Comparison of ENCODE assay signal across 10 cellular contexts in the genomic region with DNA sequence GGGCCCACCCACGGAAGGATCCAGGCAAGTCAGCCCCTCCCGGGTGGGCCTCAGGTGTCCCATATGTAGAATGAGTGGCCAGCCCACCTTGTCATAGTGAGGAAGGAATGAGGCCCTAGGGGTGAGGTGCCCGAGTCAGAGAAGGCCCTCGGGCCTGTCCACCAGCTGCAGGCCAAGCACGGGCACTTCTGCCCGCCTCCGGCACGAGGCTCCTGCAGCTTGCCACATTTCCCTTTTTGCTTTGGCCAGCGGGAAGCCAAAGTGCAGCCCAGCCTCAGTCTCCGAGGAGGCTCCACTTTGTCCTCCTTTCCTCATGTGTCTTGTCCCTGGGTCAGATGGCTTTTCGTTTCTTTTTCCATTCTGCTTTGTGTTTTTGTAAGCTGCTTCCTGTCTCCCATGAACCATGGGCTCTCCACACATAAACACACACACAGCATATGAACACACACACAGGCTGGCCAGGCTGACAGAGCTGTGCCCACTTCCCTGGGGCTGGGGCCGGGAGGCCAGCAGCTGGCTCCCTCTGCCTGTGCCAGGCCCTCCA.
DNase-seq lines count a peak whose midpoint lies in the region; ATAC-seq and TF ChIP-seq lines count a peak whose summit lies in the region.
"Had no signal": no experiment of that assay in that cellular context is flagged by ENCODE, and none has a peak within 500 bp of the region (broad histone marks: within the 10 kb centered on the region; RNA-seq: fewer than 3 reads in every experiment).

No MANE protein-coding gene starts in this region.

- H3K4me3 Mint-ChIP-seq in neural progenitor cell, result no peak overlapping the region
- no peak overlapping the region for H3K4me3 Mint-ChIP-seq in activated CD4-positive, alpha-beta memory T cell treated with anti-CD3 and anti-CD28 coated beads, Interleukin-2, amount 10 ng/mL, durations not matched to agents 7 days and 5 days
- H3K4me3 Mint-ChIP-seq: activated naive CD8-positive, alpha-beta T cell treated with anti-CD3 and anti-CD28 coated beads, Interleukin-2, amount 10 ng/mL, durations not matched to agents 7 days and 5 days; IgD-negative memory B cell had no signal

- peaks cover 10% of the 10 kb centered on the region for H3K36me3 Mint-ChIP-seq in neural progenitor cell
- H3K36me3 Mint-ChIP-seq in activated CD4-positive, alpha-beta memory T cell treated with anti-CD3 and anti-CD28 coated beads, Interleukin-2, amount 10 ng/mL, durations not matched to agents 7 days and 5 days (ENCODE audit: low read depth), result peaks cover 7% of the 10 kb centered on the region
- H3K36me3 Mint-ChIP-seq: activated naive CD8-positive, alpha-beta T cell treated with anti-CD3 and anti-CD28 coated beads, Interleukin-2, amount 10 ng/mL, durations not matched to agents 7 days and 5 days had no signal

- ATAC-seq in left cardiac atrium, result no peak

- no peak overlapping the region for H2AFZ ChIP-seq in neural progenitor cell (replicated peaks)

- H3K27me3 Mint-ChIP-seq in neural progenitor cell (ENCODE audit: insufficient read depth, low read depth), result peaks cover 5% of the 10 kb centered on the region
- H3K27me3 Mint-ChIP-seq in activated CD4-positive, alpha-beta memory T cell treated with anti-CD3 and anti-CD28 coated beads, Interleukin-2, amount 10 ng/mL, durations not matched to agents 7 days and 5 days, result no peaks in the 10 kb centered on the region
- H3K27me3 Mint-ChIP-seq: activated naive CD8-positive, alpha-beta T cell treated with anti-CD3 and anti-CD28 coated beads, Interleukin-2, amount 10 ng/mL, durations not matched to agents 7 days and 5 days; IgD-negative memory B cell had no signal

- no peak for DNase-seq in left ventricle myocardium inferior
- no peak for DNase-seq in left cardiac atrium
- no peak for DNase-seq in neural progenitor cell (ENCODE audit: low spot score)
- DNase-seq in vagina (ENCODE audit: extremely low spot score in 2 of 2), result no peak
- DNase-seq in activated CD4-positive, alpha-beta memory T cell treated with anti-CD3 and anti-CD28 coated beads, Interleukin-2, amount 10 ng/mL, durations not matched to agents 7 days and 5 days, result no peak
- no peak for DNase-seq in NCI-H526 treated with DMSO at 0.1 percent for 48 hours (lab: John Stamatoyannopoulos, UW)
- no peak for DNase-seq in inferior parietal cortex (ENCODE audit: extremely low spot score)
- DNase-seq: activated naive CD8-positive, alpha-beta T cell treated with anti-CD3 and anti-CD28 coated beads, Interleukin-2, amount 10 ng/mL, durations not matched to agents 7 days and 5 days had no signal

- WGBS in ectodermal cell, 2 experiments, result 93% methylated on average over 12 of the region's 12 CpGs

- H3K4me1 Mint-ChIP-seq in neural progenitor cell, result peaks cover 33% of the 10 kb centered on the region
- no peaks in the 10 kb centered on the region for H3K4me1 Mint-ChIP-seq in activated CD4-positive, alpha-beta memory T cell treated with anti-CD3 and anti-CD28 coated beads, Interleukin-2, amount 10 ng/mL, durations not matched to agents 7 days and 5 days
- H3K4me1 Mint-ChIP-seq: activated naive CD8-positive, alpha-beta T cell treated with anti-CD3 and anti-CD28 coated beads, Interleukin-2, amount 10 ng/mL, durations not matched to agents 7 days and 5 days; IgD-negative memory B cell had no signal

- no peak overlapping the region for H3K9ac ChIP-seq in neural progenitor cell

- intact Hi-C loops in left ventricle myocardium inferior (cut with micrococcal nuclease) (no loop called here), left cardiac atrium (cut with DNase I) (no loop called here), vagina (cut with DNase I) (no loop called here)

- POLR2A ChIA-PET in activated CD4-positive, alpha-beta memory T cell treated with anti-CD3 and anti-CD28 coated beads, Interleukin-2, amount 10 ng/mL, durations not matched to agents 7 days and 5 days (lab: Charles Lee), result no interaction called here

- H3K4me1 ChIP-seq in left ventricle myocardium inferior (peaks cover 15% of the 10 kb centered on the region), ectodermal cell (ENCODE audit: control insufficient read depth, insufficient read depth, low read length) (peaks cover 19% of the 10 kb centered on the region), neural progenitor cell (peaks cover 21% of the 10 kb centered on the region), vagina (peaks cover 18% of the 10 kb centered on the region)

- peaks cover 7% of the 10 kb centered on the region for H3K9me3 ChIP-seq in left ventricle myocardium inferior (replicated peaks)
- H3K9me3 ChIP-seq in ectodermal cell (ENCODE audit: control insufficient read depth, low read length), result no peaks in the 10 kb centered on the region
- H3K9me3 ChIP-seq in neural progenitor cell (ENCODE audit: low read depth), result no peaks in the 10 kb centered on the region
- H3K9me3 ChIP-seq in vagina, result no peaks in the 10 kb centered on the region

- peaks cover 35% of the 10 kb centered on the region for H3K36me3 ChIP-seq in left ventricle myocardium inferior
- H3K36me3 ChIP-seq in ectodermal cell (ENCODE audit: control insufficient read depth, insufficient read depth, low read length), result no peaks in the 10 kb centered on the region
- H3K36me3 ChIP-seq in neural progenitor cell, result no peaks in the 10 kb centered on the region
- peaks cover 0 to 29% of the 10 kb centered on the region in 2 donors for H3K36me3 ChIP-seq in vagina

- CTCF ChIA-PET in activated CD4-positive, alpha-beta memory T cell treated with anti-CD3 and anti-CD28 coated beads, Interleukin-2, amount 10 ng/mL, durations not matched to agents 7 days and 5 days (lab: Charles Lee), result no interaction called here

- H3K9me3 Mint-ChIP-seq in neural progenitor cell, result peaks cover 8% of the 10 kb centered on the region
- no peaks in the 10 kb centered on the region for H3K9me3 Mint-ChIP-seq in activated CD4-positive, alpha-beta memory T cell treated with anti-CD3 and anti-CD28 coated beads, Interleukin-2, amount 10 ng/mL, durations not matched to agents 7 days and 5 days
- H3K9me3 Mint-ChIP-seq: IgD-negative memory B cell had no signal

- H3K4me3 ChIP-seq in left ventricle myocardium inferior (no peak overlapping the region), ectodermal cell (ENCODE audit: insufficient read depth, low read depth, low read length) (no peak overlapping the region), neural progenitor cell (no peak overlapping the region), vagina (peak overlapping the region; percentile 20 to 26)

- H3K27ac Mint-ChIP-seq in neural progenitor cell, result no peak overlapping the region
- H3K27ac Mint-ChIP-seq in activated CD4-positive, alpha-beta memory T cell treated with anti-CD3 and anti-CD28 coated beads, Interleukin-2, amount 10 ng/mL, durations not matched to agents 7 days and 5 days, result no peak overlapping the region
- H3K27ac Mint-ChIP-seq: activated naive CD8-positive, alpha-beta T cell treated with anti-CD3 and anti-CD28 coated beads, Interleukin-2, amount 10 ng/mL, durations not matched to agents 7 days and 5 days had no signal

- no peak for TF ChIP-seq POLR2A in vagina (IDR thresholded peaks at IDR 0.05)

- H3K27ac ChIP-seq in left ventricle myocardium inferior (replicated peaks) (peak overlapping the region; percentile 16), ectodermal cell (ENCODE audit: insufficient read depth, low read depth, low read length, poor library complexity, severe bottlenecking) (peak overlapping the region; percentile 16), neural progenitor cell (no peak overlapping the region), vagina (peak overlapping the region; percentile 81)

- H4K20me1 ChIP-seq in neural progenitor cell (ENCODE audit: low read depth), result peaks cover 42% of the 10 kb centered on the region

- H3K27me3 ChIP-seq in left ventricle myocardium inferior (ENCODE audit: low read depth) (no peaks in the 10 kb centered on the region), ectodermal cell (ENCODE audit: control insufficient read depth, insufficient read depth, low read length, poor library complexity, severe bottlenecking) (no peaks in the 10 kb centered on the region), neural progenitor cell (no peaks in the 10 kb centered on the region), vagina (no peaks in the 10 kb centered on the region)

- peak overlapping the region; percentile 51 for H3K4me2 ChIP-seq in neural progenitor cell

- TF ChIP-seq CTCF in left ventricle myocardium inferior (IDR thresholded peaks at IDR 0.05; ENCODE audit: borderline replicate concordance), result no peak
- TF ChIP-seq CTCF in neural progenitor cell (IDR thresholded peaks at IDR 0.05), result no peak
- TF ChIP-seq CTCF in vagina (IDR thresholded peaks at IDR 0.05), result no peak

- no peaks in the 10 kb centered on the region for H3K79me2 ChIP-seq in neural progenitor cell (ENCODE audit: low read depth)

- H3F3A ChIP-seq in neural progenitor cell (ENCODE audit: low read depth), result peaks cover 15% of the 10 kb centered on the region

Comparison
In these comparisons a context has a peak if more than half of its experiments do, and no peak if none do; other contexts are left out.
1. H3K4me3 ChIP-seq: peak in vagina (2 of 2); none in left ventricle myocardium inferior (single experiment), ectodermal cell (single experiment) and neural progenitor cell (single experiment).